Comparison of ENCODE assay signal across 17 cellular contexts in the genomic region with DNA sequence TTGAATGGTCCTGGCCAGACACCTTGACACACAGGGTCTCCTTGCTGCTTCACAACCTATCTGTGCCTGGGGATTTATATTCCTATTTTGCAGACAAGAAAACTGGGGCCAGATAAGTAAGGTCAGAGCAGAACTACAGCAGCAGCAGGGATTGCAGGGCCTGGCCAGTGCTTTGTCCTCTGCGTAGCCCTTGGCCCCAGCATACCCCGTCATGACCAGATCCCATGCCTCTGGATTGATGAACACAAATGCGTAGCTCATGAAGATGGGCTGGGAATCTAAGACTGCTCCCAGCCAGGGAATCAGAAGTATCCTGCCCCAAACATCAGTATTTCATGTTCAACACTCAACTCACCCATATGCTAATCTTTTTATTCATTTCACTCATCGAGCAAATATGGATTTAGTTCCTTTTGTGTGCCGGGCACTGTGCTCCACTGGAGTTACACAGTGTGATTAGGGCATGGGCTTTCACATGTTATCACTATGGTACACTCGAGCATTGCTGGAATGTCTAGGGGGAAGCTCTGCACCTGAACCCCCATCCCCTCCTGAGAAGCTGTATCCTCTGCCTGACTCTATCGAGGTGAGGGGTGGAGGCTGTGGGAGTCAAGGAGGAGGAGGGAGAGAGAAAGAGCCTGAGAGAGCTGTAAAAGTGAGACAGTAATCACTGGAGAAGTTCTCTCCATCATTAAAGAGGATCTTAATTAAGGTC.
DNase-seq lines count a peak whose midpoint lies in the region; TF ChIP-seq lines count a peak whose summit lies in the region.
"Had no signal": no experiment of that assay in that cellular context is flagged by ENCODE, and none has a peak within 500 bp of the region (broad histone marks: within the 10 kb centered on the region; RNA-seq: fewer than 3 reads in every experiment).

No MANE protein-coding gene starts in this region.

- peak; percentile 6 for DNase-seq in AG20443 (ENCODE audit: low spot score)
- peak; percentile 16 for DNase-seq in H7
- peak; percentile 60 for DNase-seq in esophagus muscularis mucosa (ENCODE audit: extremely low spot score)
- no peak for DNase-seq in mesendoderm
- no peak for DNase-seq in KBM-7
- DNase-seq in WERI-Rb-1: no peak
- DNase-seq in NCI-H446 treated with DMSO at 0.1 percent for 48 hours (lab: John Stamatoyannopoulos, UW): no peak
- DNase-seq in NCI-H524 (lab: John Stamatoyannopoulos, UW): no peak
- DNase-seq: ACHN; C1 segment of cervical spinal cord; Calu3; CD4-positive, alpha-beta T cell; DMS 273 treated with DMSO at 0.1 percent for 48 hours; HFFc6 had no signal

- H3K23ac ChIP-seq in mesendoderm (ENCODE audit: low read length): peak overlapping the region; percentile 24

- no peak overlapping the region for H4K8ac ChIP-seq in mesendoderm (ENCODE audit: low read depth, low read length)

- no peak for TF ChIP-seq EP300 in esophagus muscularis mucosa (IDR thresholded peaks at IDR 0.05)

- no peak overlapping the region for H3K18ac ChIP-seq in mesendoderm (ENCODE audit: low read length)

- 88% methylated on average over 7 of the region's 7 CpGs for WGBS in esophagus muscularis mucosa
- WGBS in mesendoderm (ENCODE audit: extremely low coverage, insufficient coverage, low lambda C conversion rate): no CpG with 5 or more reads among the region's 7 CpGs

- in situ Hi-C loops in KBM-7 (cut with MboI; ENCODE audit: low pct_unique_long_range_greater_than_20kb, low sequenced_read_pairs): no loop called here

- H3K36me3 ChIP-seq in H7 (replicated peaks; ENCODE audit: control insufficient read depth, insufficient read depth, low read length): no peaks in the 10 kb centered on the region
- no peaks in the 10 kb centered on the region for H3K36me3 ChIP-seq in esophagus muscularis mucosa
- no peaks in the 10 kb centered on the region for H3K36me3 ChIP-seq in mesendoderm (ENCODE audit: control insufficient read depth, insufficient read depth, low read length)
- H3K36me3 ChIP-seq in WERI-Rb-1: no peaks in the 10 kb centered on the region
- H3K36me3 ChIP-seq: HAP-1 had no signal

- H3K79me2 ChIP-seq in mesendoderm (ENCODE audit: control insufficient read depth, insufficient read depth, low read length): no peaks in the 10 kb centered on the region

- no peak overlapping the region for H2BK15ac ChIP-seq in mesendoderm (replicated peaks; ENCODE audit: low read depth)

- H3K79me1 ChIP-seq in mesendoderm (ENCODE audit: low read length): no peaks in the 10 kb centered on the region

- no peak for TF ChIP-seq POLR2A in esophagus muscularis mucosa (IDR thresholded peaks at IDR 0.05; ENCODE audit: low read depth)

- no peaks in the 10 kb centered on the region for H3K4me1 ChIP-seq in esophagus muscularis mucosa
- H3K4me1 ChIP-seq in mesendoderm (ENCODE audit: control insufficient read depth, low read depth, low read length): peaks cover 15% of the 10 kb centered on the region
- H3K4me1 ChIP-seq: HAP-1 had no signal

- no peak overlapping the region for H4K5ac ChIP-seq in mesendoderm (ENCODE audit: low read length)

- no peak overlapping the region for H3K56ac ChIP-seq in mesendoderm (ENCODE audit: low read length)

- H3K4me3 ChIP-seq in H7 (ENCODE audit: insufficient read depth, low read depth, low read length): no peak overlapping the region
- H3K4me3 ChIP-seq in esophagus muscularis mucosa: no peak overlapping the region
- no peak overlapping the region for H3K4me3 ChIP-seq in mesendoderm (ENCODE audit: low read length)
- H3K4me3 ChIP-seq in WERI-Rb-1 (ENCODE audit: low read depth, low read length): no peak overlapping the region
- H3K4me3 ChIP-seq: GM12878, GM23338, HAP-1 had no signal

- intact Hi-C loops in esophagus muscularis mucosa (cut with DNase I): no loop called here

- no peak overlapping the region for H3K4ac ChIP-seq in mesendoderm (ENCODE audit: low read depth, low read length)

- H2BK5ac ChIP-seq in mesendoderm (ENCODE audit: low read length): no peak overlapping the region

- TF ChIP-seq CTCF in esophagus muscularis mucosa (IDR thresholded peaks at IDR 0.05): no peak
- no peak for TF ChIP-seq CTCF in WERI-Rb-1 (IDR thresholded peaks at IDR 0.05; ENCODE audit: low read depth, low read length)

- H2AK5ac ChIP-seq in mesendoderm (ENCODE audit: low read length): no peak overlapping the region

- H3K27me3 ChIP-seq in H7 (ENCODE audit: control insufficient read depth, insufficient read depth, low read length) (no peaks in the 10 kb centered on the region), esophagus muscularis mucosa (peaks cover 0 to 6% (median 0%) of the 10 kb centered on the region in 4 donors), mesendoderm (ENCODE audit: insufficient read depth, low read length, poor library complexity) (no peaks in the 10 kb centered on the region), WERI-Rb-1 (ENCODE audit: insufficient read depth, low read depth, severe bottlenecking) (no peaks in the 10 kb centered on the region)

- no peak overlapping the region for H3K4me2 ChIP-seq in mesendoderm (ENCODE audit: low read length)
- H3K4me2 ChIP-seq: GM23338 had no signal

- no peak overlapping the region for H3K9ac ChIP-seq in mesendoderm (ENCODE audit: low read length)

- no peak overlapping the region for H2BK120ac ChIP-seq in mesendoderm (ENCODE audit: low read depth, low read length)

- H3K27ac ChIP-seq in esophagus muscularis mucosa (replicated peaks in 1 of 4) (no peak overlapping the region), mesendoderm (ENCODE audit: low read depth, low read length) (no peak overlapping the region), WERI-Rb-1 (no peak overlapping the region)

- no peaks in the 10 kb centered on the region for H3K9me3 ChIP-seq in esophagus muscularis mucosa
- H3K9me3 ChIP-seq in WERI-Rb-1 (ENCODE audit: severe bottlenecking): no peaks in the 10 kb centered on the region
- H3K9me3 ChIP-seq: HAP-1 had no signal

Comparison
In these comparisons a context has a peak if more than half of its experiments do, and no peak if none do; other contexts are left out.
1. DNase-seq: peak in AG20443 (single experiment), H7 (single experiment) and esophagus muscularis mucosa (single experiment); none in mesendoderm (single experiment), KBM-7 (single experiment), WERI-Rb-1 (single experiment), NCI-H446 treated with DMSO at 0.1 percent for 48 hours (single experiment) and NCI-H524 (0 of 2).